In genomic region chr2:216694201-216694825, GRCh38 we compare ENCODE assay signal across 8 cellular contexts. TPM values are rescaled to one million over a fixed set of nuclear protein-coding genes. Genes with fewer than 3 reads are reported as not detected.
DNase-seq lines count a peak whose midpoint lies in the region; ATAC-seq, FAIRE-seq and TF ChIP-seq lines count a peak whose summit lies in the region.

No MANE protein-coding gene starts in this region.

- 2 to 3% methylated on average over 55 to 56 of the region's 56 CpGs for WGBS in pancreas, 2 donors

- no TSS peak for BruUV-seq in Calu3 (replicated peaks; lab: Mats Ljungman, UMichigan)

- CTCF ChIA-PET in Calu3 (lab: Charles Lee), result interaction anchor here (1.0 to 1.9 kb wide), 2 partner anchors 472 to 999 kb away, joined by 3 to 7 read pairs; no protein-coding TSS in a partner anchor

- ATAC-seq in Right ventricle myocardium superior (ENCODE audit: poor library complexity), result peak; percentile 31
- peak; percentile 33 to 43 (median 39) for ATAC-seq in pancreas
- ATAC-seq in HG03280 (IDR thresholded peaks at IDR 0.05; ENCODE audit: unreplicated experiment), result no peak

- peak overlapping the region in 1 of 4 donors; percentile 22 for H3K27ac ChIP-seq in pancreas

- H3K4me3 Mint-ChIP-seq in activated naive CD4-positive, alpha-beta T cell treated with anti-CD3 and anti-CD28 coated beads, Interleukin-2, amount 50 U/mL, for 24 hours, result peak overlapping the region; percentile 77
- H3K4me3 Mint-ChIP-seq in Calu3 (ENCODE audit: low read depth, unreplicated experiment), result no peak overlapping the region

- no peaks in the 10 kb centered on the region for H3K9me3 ChIP-seq in pancreas

- H3K4me3 ChIP-seq in pancreas, result peak overlapping the region; percentile 7 to 49 (median 24)

- H3K9me3 Mint-ChIP-seq in activated naive CD4-positive, alpha-beta T cell treated with anti-CD3 and anti-CD28 coated beads, Interleukin-2, amount 50 U/mL, for 24 hours, result no peaks in the 10 kb centered on the region
- no peaks in the 10 kb centered on the region for H3K9me3 Mint-ChIP-seq in Calu3 (ENCODE audit: low read depth, unreplicated experiment)

- H3K27me3 Mint-ChIP-seq in activated naive CD4-positive, alpha-beta T cell treated with anti-CD3 and anti-CD28 coated beads, Interleukin-2, amount 50 U/mL, for 24 hours, result peaks cover 42% of the 10 kb centered on the region
- H3K27me3 Mint-ChIP-seq in Calu3 (ENCODE audit: unreplicated experiment), result no peaks in the 10 kb centered on the region

- H3K36me3 ChIP-seq in pancreas, result no peaks in the 10 kb centered on the region

- H3K4me1 ChIP-seq in pancreas, result peaks cover 14 to 21% (median 17%) of the 10 kb centered on the region in 3 donors

- intact Hi-C loops in Right ventricle myocardium superior (cut with DNase I), result no loop called here
- intact Hi-C loops in pancreas (cut with DNase I), result loop anchor here in 1 of 3 donors (10.0 kb wide), 1 partner anchor 1020 kb away; no protein-coding TSS in a partner anchor
- intact Hi-C loops in Calu3 (cut with micrococcal nuclease; ENCODE audit: unreplicated experiment), result loop anchor here (10.0 kb wide), 2 partner anchors 290 to 410 kb away; no protein-coding TSS in a partner anchor

- H3K36me3 Mint-ChIP-seq in activated naive CD4-positive, alpha-beta T cell treated with anti-CD3 and anti-CD28 coated beads, Interleukin-2, amount 50 U/mL, for 24 hours, result no peaks in the 10 kb centered on the region
- H3K36me3 Mint-ChIP-seq in Calu3 (ENCODE audit: insufficient read depth, unreplicated experiment), result peaks cover 14% of the 10 kb centered on the region

- no peak overlapping the region for H3K27ac Mint-ChIP-seq in activated naive CD4-positive, alpha-beta T cell treated with anti-CD3 and anti-CD28 coated beads, Interleukin-2, amount 50 U/mL, for 24 hours
- H3K27ac Mint-ChIP-seq in Calu3 (ENCODE audit: unreplicated experiment), result no peak overlapping the region

- no peak for FAIRE-seq in pancreas (lab: Jason Lieb, UNC)

- peak; percentile 70 for DNase-seq in EL
- DNase-seq in NCI-H2171 (lab: John Stamatoyannopoulos, UW), result peak; percentile 65
- DNase-seq in Right ventricle myocardium superior, result peak; percentile 76
- peak in 2 of 6 donors; percentile 34 to 80 for DNase-seq in pancreas
- no peak for DNase-seq in Calu3
- DNase-seq in GM20000 (ENCODE audit: low spot score), result no peak

- TF ChIP-seq CTCF in pancreas (IDR thresholded peaks at IDR 0.05) (no peak), Calu3 (IDR thresholded peaks at IDR 0.05; ENCODE audit: unreplicated experiment) (no peak), GM20000 (IDR thresholded peaks at IDR 0.05; ENCODE audit: extremely low read depth, missing control alignments) (no peak)

- H3K4me1 Mint-ChIP-seq in activated naive CD4-positive, alpha-beta T cell treated with anti-CD3 and anti-CD28 coated beads, Interleukin-2, amount 50 U/mL, for 24 hours, result peaks cover 31% of the 10 kb centered on the region
- peaks cover 58% of the 10 kb centered on the region for H3K4me1 Mint-ChIP-seq in Calu3 (ENCODE audit: low read depth, unreplicated experiment)

- peaks cover 0 to 21% (median 4%) of the 10 kb centered on the region in 4 donors for H3K27me3 ChIP-seq in pancreas

RNA-seq across cellular contexts. Expression of gene IGFBP5, which starts 1.0 kb away (rescaled TPM):
- 134 TPM for total RNA-seq in Right ventricle myocardium superior
- total RNA-seq in pancreas, result 10 to 100 TPM in 5 of 6 donors, 1 to 10 TPM in 1; 8.2 to 91.6 (median 28.8) TPM
- 10 to 100 TPM; 18.4 to 25.0 TPM for polyA plus RNA-seq in pancreas
- total RNA-seq in Calu3 (2022), result 8.7 and 14.8 TPM in 2 replicates

Comparison
In these comparisons a context has a peak if more than half of its experiments do, and no peak if none do; other contexts are left out.
1. DNase-seq: peak in EL (single experiment), NCI-H2171 (single experiment) and Right ventricle myocardium superior (single experiment); none in Calu3 (single experiment) and GM20000 (single experiment).